In the genomic region with DNA sequence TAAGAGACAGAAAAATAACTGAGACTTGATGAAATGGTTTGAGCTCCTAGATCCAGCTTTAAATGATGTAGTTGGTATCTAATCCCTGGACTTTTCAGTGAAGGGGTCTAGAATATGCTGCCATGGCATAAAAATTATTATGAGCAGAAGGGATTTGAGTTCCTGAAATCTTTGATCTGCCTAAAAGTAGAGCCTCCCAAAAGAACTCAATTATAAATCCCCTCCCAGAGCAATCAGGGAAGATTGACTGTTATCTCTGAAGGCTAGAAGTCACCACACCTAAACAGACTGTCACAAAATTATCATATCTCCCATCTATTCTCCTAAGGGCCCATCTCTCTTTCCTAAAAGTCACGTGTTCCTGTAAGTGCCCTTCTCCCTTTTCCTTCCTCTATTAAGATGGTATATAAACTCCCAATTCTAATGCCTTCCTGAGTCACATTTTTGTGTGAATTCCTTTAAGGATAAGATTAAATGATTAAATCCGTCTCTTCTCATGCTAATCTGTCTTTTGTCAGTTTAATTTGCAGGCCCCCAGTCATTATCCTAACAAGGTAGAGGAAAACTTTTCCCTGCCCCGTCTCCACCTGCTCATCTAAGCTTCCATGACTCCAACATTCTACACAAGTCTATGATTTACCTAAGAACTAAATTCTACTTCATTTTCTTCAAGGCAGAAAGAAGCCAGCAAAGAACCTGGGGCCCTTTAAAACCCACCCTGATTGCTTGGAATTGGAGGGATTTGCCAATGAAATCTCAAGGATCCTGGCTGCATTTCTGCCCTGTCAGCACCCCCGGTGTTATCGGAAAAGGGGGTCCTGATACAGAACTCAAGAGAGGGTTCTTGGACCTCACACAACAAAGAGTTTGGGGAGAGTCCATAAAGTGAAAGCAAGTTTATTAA, we compare ENCODE assay signal across 10 cellular contexts. TPM values are rescaled to one million over a fixed set of nuclear protein-coding genes. Genes with fewer than 3 reads are reported as not detected.
A peak's percentile ranks its signal among the peaks of the same experiment; 100 is the strongest.
DNase-seq lines count a peak whose midpoint lies in the region; ATAC-seq, FAIRE-seq and TF ChIP-seq lines count a peak whose summit lies in the region.
"Had no signal": no experiment of that assay in that cellular context is flagged by ENCODE, and none has a peak within 500 bp of the region (broad histone marks: within the 10 kb centered on the region; RNA-seq: fewer than 3 reads in every experiment).

No MANE protein-coding gene starts in this region.

- H3K79me2 ChIP-seq in K562 (ENCODE audit: control insufficient read depth, insufficient read depth, low read length) (no peaks in the 10 kb centered on the region), keratinocyte (ENCODE audit: control insufficient read depth, insufficient read depth, low read length) (no peaks in the 10 kb centered on the region)

- no peaks in the 10 kb centered on the region for H3K27me3 ChIP-seq in HUES6 (ENCODE audit: control insufficient read depth, insufficient read depth, low read length)
- H3K27me3 ChIP-seq in K562 (ENCODE audit: control insufficient read depth in 2 of 2, insufficient read depth in 2 of 2, low read length in 2 of 2): peaks cover 16 to 50% of the 10 kb centered on the region in 2 experiments; a peak in 4 of 5 replicates
- no peaks in the 10 kb centered on the region for H3K27me3 ChIP-seq in keratinocyte (ENCODE audit: control insufficient read depth, extremely low read depth, insufficient read depth, low read length)
- no peaks in the 10 kb centered on the region for H3K27me3 ChIP-seq in thyroid gland

- H3K9ac ChIP-seq in HUES6 (ENCODE audit: low read length) (peak overlapping the region; percentile 70), K562 (ENCODE audit: insufficient read depth in 1 of 2, low read depth in 2 of 2, low read length in 2 of 2) (no peak overlapping the region), keratinocyte (ENCODE audit: control insufficient read depth, extremely low read depth, insufficient read depth, low read length) (no peak overlapping the region)

- H3K27ac ChIP-seq in HUES6 (ENCODE audit: low read depth, low read length) (peak overlapping the region; percentile 99), K562 (ENCODE audit: extremely low read depth, low read depth, low read length) (no peak overlapping the region), keratinocyte (ENCODE audit: control insufficient read depth, insufficient read depth, low read length) (peak overlapping the region; percentile 47), thyroid gland (peak overlapping the region in 2 of 3 donors; percentile 37 to 60)

- H3K4me3 ChIP-seq in HUES6 (ENCODE audit: low read depth, low read length): peak overlapping the region; percentile 33
- no peak overlapping the region for H3K4me3 ChIP-seq in K562
- H3K4me3 ChIP-seq in keratinocyte (ENCODE audit: control insufficient read depth in 2 of 3, extremely low read depth in 1 of 3, insufficient read depth in 2 of 3, low read depth in 1 of 3, low read length in 3 of 3): no peak overlapping the region
- no peak overlapping the region for H3K4me3 ChIP-seq in thyroid gland (replicated peaks in 1 of 3)

- FAIRE-seq in K562 (lab: Jason Lieb, UNC): no peak
- FAIRE-seq in keratinocyte (lab: Jason Lieb, UNC): no peak

- CTCF ChIA-PET in K562 (lab: Yijun Ruan, JAX; ENCODE audit: low intra/inter-chr PET ratio): no interaction called here

- H2AFZ ChIP-seq in K562 (ENCODE audit: low read depth, low read length) (no peak overlapping the region), keratinocyte (ENCODE audit: control insufficient read depth, low read length) (peak overlapping the region; percentile 81)

- 10% methylated on average over 5 of the region's 5 CpGs for WGBS in K562 (ENCODE audit: insufficient coverage, low coverage, missing lambda C conversion rate)
- 75 to 77% methylated on average over 5 of the region's 5 CpGs for WGBS in thyroid gland, 2 donors

- DNase-seq in K562 (ENCODE audit: extremely low read depth in 1 of 4, low spot score in 3 of 4) (no peak), keratinocyte (ENCODE audit: low read depth, low spot score) (no peak), thyroid gland (no peak), HuH-7.5 (ENCODE audit: low spot score) (no peak)
- DNase-seq in activated T-cell treated with anti-CD3 and anti-CD28 coated beads, Interleukin-2, amount 50 U/mL, for 48 hours: no peak
- DNase-seq: activated CD8-positive, alpha-beta memory T cell treated with anti-CD3 and anti-CD28 coated beads, Interleukin-2, amount 50 U/mL, for 4 hours; DND-41; naive thymus-derived CD8-positive, alpha-beta T cell had no signal

- in situ Hi-C loops in K562 (cut with MboI): no loop called here

- H3K36me3 ChIP-seq in HUES6 (ENCODE audit: control insufficient read depth, insufficient read depth, low read length) (no peaks in the 10 kb centered on the region), K562 (ENCODE audit: control insufficient read depth, insufficient read depth, low read length) (no peaks in the 10 kb centered on the region), keratinocyte (ENCODE audit: control insufficient read depth in 2 of 2, extremely low read depth in 1 of 2, insufficient read depth in 2 of 2, low read length in 2 of 2) (no peaks in the 10 kb centered on the region), thyroid gland (no peaks in the 10 kb centered on the region)

- no peaks in the 10 kb centered on the region; the same call in 1 of the 2 replicates for H4K20me1 ChIP-seq in K562 (replicated peaks; ENCODE audit: control insufficient read depth, insufficient read depth, low read length)
- H4K20me1 ChIP-seq in keratinocyte (ENCODE audit: control insufficient read depth, extremely low read depth, insufficient read depth, low read length): no peaks in the 10 kb centered on the region

- H3K4me2 ChIP-seq in K562 (ENCODE audit: insufficient read depth, low read length): no peak overlapping the region
- peak overlapping the region; percentile 62 for H3K4me2 ChIP-seq in keratinocyte (ENCODE audit: control insufficient read depth, extremely low read depth, insufficient read depth, low read depth, low read length)

- dilution Hi-C loops in keratinocyte (cut with MboI; ENCODE audit: extremely low pct_ligation_motif_present, low sequenced_read_pairs): no loop called here

- H3K4me1 ChIP-seq in HUES6 (ENCODE audit: control insufficient read depth, insufficient read depth, low read length) (peaks cover 45% of the 10 kb centered on the region), K562 (replicated peaks in 1 of 2; ENCODE audit: control insufficient read depth in 2 of 2, insufficient read depth in 2 of 2, low read length in 2 of 2) (peaks cover 8 to 14% of the 10 kb centered on the region in 2 experiments; a peak in 4 of 5 replicates), keratinocyte (ENCODE audit: control insufficient read depth, extremely low read depth, insufficient read depth, low read length) (peaks cover 47% of the 10 kb centered on the region), thyroid gland (peaks cover 10 to 14% of the 10 kb centered on the region in 2 donors)

- POLR2A ChIA-PET in K562 (lab: Yijun Ruan, JAX): interaction anchor here (0.7 kb wide), 1 partner anchor 737 kb away, joined by 3 read pairs; no protein-coding TSS in a partner anchor

- TF ChIP-seq POLR2A in K562 (conservative IDR thresholded peaks at IDR 0.05) (no peak), thyroid gland (IDR thresholded peaks at IDR 0.05) (no peak)

- no TSS peak for BruUV-seq in K562 (replicated peaks; lab: Mats Ljungman, UMichigan)

- ATAC-seq in K562 (no peak), GM19324 (IDR thresholded peaks at IDR 0.05; ENCODE audit: low FRiP score, unreplicated experiment) (no peak)
- ATAC-seq: naive thymus-derived CD8-positive, alpha-beta T cell had no signal

- no peak for TF ChIP-seq CTCF in K562 (IDR thresholded peaks at IDR 0.05 in 2 of 3, conservative IDR thresholded peaks at IDR 0.05 in 1 of 3; ENCODE audit: insufficient read depth in 2 of 3, low read depth in 1 of 3, low read length in 3 of 3)
- TF ChIP-seq CTCF in keratinocyte (optimal IDR thresholded peaks at IDR 0.05 in 1 of 3, IDR thresholded peaks at IDR 0.05 in 1 of 3, conservative IDR thresholded peaks at IDR 0.05 in 1 of 3; ENCODE audit: extremely low read depth in 1 of 3, insufficient read depth in 2 of 3, low read length in 3 of 3): no peak
- no peak for TF ChIP-seq CTCF in thyroid gland (IDR thresholded peaks at IDR 0.05)

- TF ChIP-seq EP300 in K562 (IDR thresholded peaks at IDR 0.05; ENCODE audit: low read length): no peak

- H3K9me1 ChIP-seq in K562 (ENCODE audit: control insufficient read depth, insufficient read depth, low read length): no peaks in the 10 kb centered on the region
- peaks cover 2% of the 10 kb centered on the region for H3K9me1 ChIP-seq in keratinocyte (ENCODE audit: control insufficient read depth, extremely low read depth, insufficient read depth, low read length)

- intact Hi-C loops in K562 (cut with micrococcal nuclease): no loop called here
- intact Hi-C loops in thyroid gland (cut with DNase I): no loop called here

- no peak for TF ChIP-seq RAD21 in K562 (CRISPR knock-in tag; conservative IDR thresholded peaks at IDR 0.05 in 1 of 2, IDR thresholded peaks at IDR 0.05 in 1 of 2)

- H3K9me3 ChIP-seq in HUES6 (ENCODE audit: control insufficient read depth, insufficient read depth, low read depth, low read length) (no peaks in the 10 kb centered on the region), K562 (replicated peaks; ENCODE audit: control insufficient read depth, insufficient read depth, low read depth, low read length) (no peaks in the 10 kb centered on the region), keratinocyte (ENCODE audit: control insufficient read depth, low read depth, low read length) (no peaks in the 10 kb centered on the region), thyroid gland (no peaks in the 10 kb centered on the region)

RNA-seq across cellular contexts. Expression of gene PWWP2A, which starts 47.1 kb away (rescaled TPM):
- 18.6 and 35.0 TPM in 2 replicates for total RNA-seq in K562 (2011; cell fraction: chromatin; rRNA removed; ENCODE audit: low replicate concordance)
- 9.2 and 13.0 TPM in 2 replicates for total RNA-seq in K562 (2011; cell fraction: nucleolus; rRNA removed)
- total RNA-seq in K562 (2011; cell fraction: nucleoplasm; rRNA removed): 15.8 and 19.2 TPM in 2 replicates
- total RNA-seq in K562 (2014; rRNA removed) (11.1 and 16.2 TPM in 2 replicates), K562 (2014; rRNA removed; fragmentation: Illumina TruSeq; extraction: Trizol) (16.7 and 17.2 TPM in 2 replicates), K562 (2015; rRNA removed; fragmentation: Illumina TruSeq; extraction: Trizol) (15.4 and 16.7 TPM in 2 replicates), K562 (2021) (18.2 and 18.6 TPM in 2 replicates), thyroid gland (10 to 100 TPM; 28.9 to 57.3 (median 38.2) TPM)
- polyA plus RNA-seq in K562 (2011; rRNA removed) (14.6 and 15.6 TPM in 2 replicates), K562 (2014; fragmentation: Illumina TruSeq; extraction: Trizol) (15.7 and 26.3 TPM in 2 replicates), K562 (2014; fragmentation: Nextera tagmentation; extraction: Ambion mirVana) (1 to 10 TPM; 2.7 to 3.6 TPM), K562 (2014; rRNA removed) (11.0 and 12.7 TPM in 2 replicates), keratinocyte (11.6 to 13.1 TPM (median 12.4 TPM) in 3 replicates)
- 7.4 and 9.4 TPM in 2 replicates for polyA plus RNA-seq in K562 (2011; cell fraction: cytosol; rRNA removed)
- 22.9 and 23.7 TPM in 2 replicates for polyA plus RNA-seq in K562 (2011; cell fraction: nucleus; rRNA removed)
- polyA plus RNA-seq in K562 (2012): 8.6 and 11.8 TPM in 2 replicates
- polyA minus RNA-seq in K562 (2011; rRNA and poly(A)+ RNA removed): 8.5 and 8.8 TPM in 2 replicates
- polyA minus RNA-seq in K562 (2011; cell fraction: cytosol; rRNA and poly(A)+ RNA removed): 5.4 and 8.7 TPM in 2 replicates
- 4.3 and 8.6 TPM in 2 replicates for polyA minus RNA-seq in K562 (2011; cell fraction: nucleus; rRNA and poly(A)+ RNA removed)
- polyA plus RNA-seq in keratinocyte (2011; ENCODE audit: low read depth): 7.3 TPM
- 7.6 and 11.9 TPM in 2 replicates for polyA plus RNA-seq in keratinocyte (2011; cell fraction: cytosol; rRNA removed)
- polyA plus RNA-seq in keratinocyte (2011; cell fraction: nucleus; rRNA removed): 21.7 and 23.0 TPM in 2 replicates
- polyA plus RNA-seq in keratinocyte (2012; ENCODE audit: low replicate concordance): 10.3 and 10.6 TPM in 2 replicates
- polyA minus RNA-seq in keratinocyte: 6.2 to 20.8 TPM (median 7.1 TPM) in 3 replicates
- 6.1 TPM for polyA minus RNA-seq in keratinocyte (2011; cell fraction: cytosol; rRNA and poly(A)+ RNA removed)
- polyA minus RNA-seq in keratinocyte (2011; cell fraction: nucleus; rRNA and poly(A)+ RNA removed): 6.5 and 17.2 TPM in 2 replicates
